In the genomic region with DNA sequence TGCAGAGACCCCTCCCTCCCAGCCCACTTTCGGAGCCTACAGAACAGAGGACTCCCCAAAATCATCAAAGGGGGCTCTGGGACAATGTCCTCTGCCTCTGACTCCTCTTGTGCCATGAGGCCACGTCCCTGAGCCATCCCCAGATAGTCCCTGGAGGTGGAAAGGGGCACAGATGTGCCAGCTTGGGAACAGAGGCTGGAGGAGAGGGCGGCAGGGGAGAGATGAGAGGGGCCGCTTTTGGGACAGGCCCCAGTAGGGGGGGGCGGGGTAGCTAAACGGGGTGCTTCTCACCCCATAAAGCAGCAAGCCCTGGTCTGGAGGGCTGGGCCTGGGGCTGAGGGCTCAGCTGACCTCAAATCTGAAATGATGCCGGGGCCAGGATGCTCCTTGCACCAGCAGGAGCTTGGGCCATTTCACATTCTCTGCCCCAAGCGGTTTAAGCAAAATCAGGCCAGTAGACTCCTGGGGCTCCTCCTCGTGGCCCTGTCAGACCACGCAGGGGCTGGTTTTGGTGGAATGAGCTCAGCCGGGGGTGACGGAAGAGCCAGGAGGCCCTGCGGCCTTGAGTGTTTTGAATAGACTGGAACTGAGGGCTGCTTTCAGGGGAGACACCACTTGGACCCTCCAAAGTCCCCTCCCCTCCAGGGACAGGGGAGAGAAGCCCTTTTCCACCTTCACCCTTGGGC, we compare ENCODE assay signal across 17 cellular contexts. TPM values are rescaled to one million over a fixed set of nuclear protein-coding genes. Genes with fewer than 3 reads are reported as not detected.
DNase-seq lines count a peak whose midpoint lies in the region; ATAC-seq and TF ChIP-seq lines count a peak whose summit lies in the region.
"Had no signal": no experiment of that assay in that cellular context is flagged by ENCODE, and none has a peak within 500 bp of the region (broad histone marks: within the 10 kb centered on the region; RNA-seq: fewer than 3 reads in every experiment).

No MANE protein-coding gene starts in this region.

- H3K4me2 ChIP-seq in trophoblast cell (ENCODE audit: low read length): no peak overlapping the region

- no CpG with 5 or more reads among the region's 13 CpGs for WGBS in trophoblast cell (ENCODE audit: extremely low coverage, insufficient coverage, insufficient read length)

- no peak for TF ChIP-seq POLR2A in GM18505 (IDR thresholded peaks at IDR 0.05; ENCODE audit: borderline replicate concordance, extremely low read depth, insufficient read depth, insufficient read length)

- H3K23ac ChIP-seq in trophoblast cell (ENCODE audit: low read length): no peak overlapping the region

- no peak overlapping the region for H3K14ac ChIP-seq in trophoblast cell (ENCODE audit: low read length)

- no peak overlapping the region for H3K9ac ChIP-seq in trophoblast cell (ENCODE audit: low read length)

- no peak overlapping the region for H4K91ac ChIP-seq in trophoblast cell (ENCODE audit: low read depth, low read length)

- peaks cover 28% of the 10 kb centered on the region for H3K27me3 ChIP-seq in BJ (ENCODE audit: control insufficient read depth, insufficient read depth, low read length)
- H3K27me3 ChIP-seq in trophoblast cell (ENCODE audit: insufficient read depth, low read length): peaks cover 41% of the 10 kb centered on the region

- H4K8ac ChIP-seq in trophoblast cell (ENCODE audit: low read depth, low read length): no peak overlapping the region

- H2BK12ac ChIP-seq in trophoblast cell (ENCODE audit: low read length): no peak overlapping the region

- no peaks in the 10 kb centered on the region for H3K79me1 ChIP-seq in trophoblast cell (ENCODE audit: low read length)

- H3K36me3 ChIP-seq in BJ (ENCODE audit: control insufficient read depth, insufficient read depth, low read length) (no peaks in the 10 kb centered on the region), trophoblast cell (ENCODE audit: control insufficient read depth in 1 of 2, insufficient read depth in 2 of 2, low read length in 2 of 2) (no peaks in the 10 kb centered on the region)
- H3K36me3 ChIP-seq: heart right ventricle had no signal

- DNase-seq in BJ (ENCODE audit: low read depth): no peak
- DNase-seq in HT1080 (ENCODE audit: low read depth): peak; percentile 32
- peak; percentile 28 for DNase-seq in iris pigment epithelial cell (ENCODE audit: low read depth)
- DNase-seq in NCI-H128 (lab: John Stamatoyannopoulos, UW; ENCODE audit: unreplicated experiment): no peak
- DNase-seq in ecto neural progenitor cell (ENCODE audit: low spot score): no peak
- DNase-seq in trophoblast cell: no peak
- DNase-seq: activated CD4-positive, alpha-beta memory T cell treated with anti-CD3 and anti-CD28 coated beads for 36 hours; activated naive CD4-positive, alpha-beta T cell treated with anti-CD3 and anti-CD28 coated beads for 36 hours; CD8-positive, alpha-beta memory T cell; heart right ventricle; NCI-H1092 treated with DMSO at 0.1 percent for 48 hours; NCI-H510A had no signal

- no peak overlapping the region for H3K27ac ChIP-seq in trophoblast cell (ENCODE audit: low read depth, low read length)
- H3K27ac ChIP-seq: heart right ventricle had no signal

- H2BK5ac ChIP-seq in trophoblast cell (ENCODE audit: low read depth, low read length, poor library complexity): no peak overlapping the region

- H2AK5ac ChIP-seq in trophoblast cell (ENCODE audit: low read length): no peak overlapping the region

- H4K12ac ChIP-seq in trophoblast cell (ENCODE audit: low read depth, low read length): no peak overlapping the region

- H3K18ac ChIP-seq in trophoblast cell (ENCODE audit: low read length): no peak overlapping the region

- CTCF ChIA-PET in BJ (lab: Yijun Ruan, JAX): interaction anchor here (0.6 to 3.6 kb wide), 9 partner anchors 9 to 234 kb away, joined by 4 to 18 read pairs (median 7); no protein-coding TSS in a partner anchor

- no peak overlapping the region for H3K4me3 ChIP-seq in BJ (ENCODE audit: low read depth, low read length)
- H3K4me3 ChIP-seq in WI38 (ENCODE audit: low read depth, low read length): no peak overlapping the region
- H3K4me3 ChIP-seq in trophoblast cell (ENCODE audit: low read depth, low read length): no peak overlapping the region
- H3K4me3 ChIP-seq: heart right ventricle had no signal

- H2AFZ ChIP-seq in trophoblast cell (ENCODE audit: insufficient read depth, low read length, poor library complexity): no peak overlapping the region

- POLR2A ChIA-PET in BJ (lab: Charles Lee): no interaction called here

- H2BK120ac ChIP-seq in trophoblast cell (ENCODE audit: insufficient read depth, low read length, poor library complexity): no peak overlapping the region

- ATAC-seq in GM18505 (IDR thresholded peaks at IDR 0.05; ENCODE audit: unreplicated experiment): no peak
- ATAC-seq: heart right ventricle had no signal

- no peak overlapping the region for H3K4ac ChIP-seq in trophoblast cell (ENCODE audit: low read depth, low read length)

- H3K79me2 ChIP-seq in trophoblast cell (ENCODE audit: control insufficient read depth, insufficient read depth, low read length, poor library complexity): no peaks in the 10 kb centered on the region

- TF ChIP-seq CTCF in BJ (IDR thresholded peaks at IDR 0.05; ENCODE audit: insufficient read depth, low read depth, low read length) (peak; percentile 42; the same call in 1 of the 2 replicates), WI38 (IDR thresholded peaks at IDR 0.05; ENCODE audit: low read depth, low read length) (peak; percentile 19; the same call in 1 of the 2 replicates)

- H3K4me1 ChIP-seq in trophoblast cell (ENCODE audit: control insufficient read depth in 1 of 2, insufficient read depth in 2 of 2, low read length in 2 of 2): no peaks in the 10 kb centered on the region

- peaks cover 27% of the 10 kb centered on the region for H3K9me3 ChIP-seq in trophoblast cell (ENCODE audit: insufficient read depth, low read depth, low read length)

RNA-seq across cellular contexts. Expression of a gene that starts 27.1 kb away (rescaled TPM):
- polyA plus RNA-seq in BJ (2011; rRNA removed): not detected in 2 replicates
- not detected in 2 replicates for polyA minus RNA-seq in BJ (2011; rRNA and poly(A)+ RNA removed)
- total RNA-seq in HT1080 (2014; rRNA removed; shearing (Covaris generic)): not detected in 2 replicates
- not detected in 2 replicates for polyA plus RNA-seq in HT1080 (2015; cell fraction: cytosol; rRNA removed)
- polyA plus RNA-seq in HT1080 (2015; cell fraction: nucleus; rRNA removed): not detected in 2 replicates
- not detected in 2 replicates for polyA plus RNA-seq in trophoblast cell (2013)
- total RNA-seq: activated CD4-positive, alpha-beta memory T cell treated with anti-CD3 and anti-CD28 coated beads for 36 hours; activated naive CD4-positive, alpha-beta T cell treated with anti-CD3 and anti-CD28 coated beads for 36 hours; CD8-positive, alpha-beta memory T cell; dermis microvascular lymphatic vessel endothelial cell; heart right ventricle; mesenteric fat pad; pulmonary artery endothelial cell had no signal
- polyA plus RNA-seq: CD8-positive, alpha-beta memory T cell; heart right ventricle had no signal

RNA-seq across cellular contexts. Expression of a gene that starts 31.7 kb away (rescaled TPM):
- polyA plus RNA-seq in BJ (2011; rRNA removed): 2.7 and 4.6 TPM in 2 replicates
- polyA minus RNA-seq in BJ (2011; rRNA and poly(A)+ RNA removed): 2.9 and 3.9 TPM in 2 replicates
- 6.1 and 9.8 TPM in 2 replicates for total RNA-seq in HT1080 (2014; rRNA removed; shearing (Covaris generic))
- 14.7 and 15.5 TPM in 2 replicates for polyA plus RNA-seq in HT1080 (2015; cell fraction: cytosol; rRNA removed)
- 27.4 and 30.1 TPM in 2 replicates for polyA plus RNA-seq in HT1080 (2015; cell fraction: nucleus; rRNA removed)
- 0.94 and 0.97 TPM in 2 replicates for polyA plus RNA-seq in trophoblast cell (2013)

Comparison
In these comparisons a context has a peak if more than half of its experiments do, and no peak if none do; other contexts are left out.
1. DNase-seq: peak in HT1080 (single experiment) and iris pigment epithelial cell (single experiment); none in BJ (single experiment), NCI-H128 (single experiment), ecto neural progenitor cell (single experiment) and trophoblast cell (0 of 2).